ENCODE assay signal across 1 cellular context in genomic region chr16:10387378-10387681, GRCh38.
TF ChIP-seq lines count a peak whose summit lies in the region.

No MANE protein-coding gene starts in this region.

TF ChIP-seq in HepG2, 621 proteins besides CTCF, POLR2A, EP300 and RAD21 (continued from another document):
- peak; percentile 31; the same call in 1 of the 2 replicates for TF ChIP-seq TCF7L2 (IDR thresholded peaks at IDR 0.05; ENCODE audit: low read depth, low read length)
- 0 out of 2 replicates have a peak, but pooled peaks have one; percentile 66 for TF ChIP-seq RNF219 (CRISPR knock-in tag; IDR thresholded peaks at IDR 0.05)
- 0 out of 2 replicates have a peak, but pooled peaks have one; percentile 11 for TF ChIP-seq GFI1 (CRISPR knock-in tag; IDR thresholded peaks at IDR 0.05; ENCODE audit: borderline replicate concordance)
TF ChIP-seq in HepG2: peak in this region for 10.
